ENCODE assay signal across 9 cellular contexts in the genomic region with DNA sequence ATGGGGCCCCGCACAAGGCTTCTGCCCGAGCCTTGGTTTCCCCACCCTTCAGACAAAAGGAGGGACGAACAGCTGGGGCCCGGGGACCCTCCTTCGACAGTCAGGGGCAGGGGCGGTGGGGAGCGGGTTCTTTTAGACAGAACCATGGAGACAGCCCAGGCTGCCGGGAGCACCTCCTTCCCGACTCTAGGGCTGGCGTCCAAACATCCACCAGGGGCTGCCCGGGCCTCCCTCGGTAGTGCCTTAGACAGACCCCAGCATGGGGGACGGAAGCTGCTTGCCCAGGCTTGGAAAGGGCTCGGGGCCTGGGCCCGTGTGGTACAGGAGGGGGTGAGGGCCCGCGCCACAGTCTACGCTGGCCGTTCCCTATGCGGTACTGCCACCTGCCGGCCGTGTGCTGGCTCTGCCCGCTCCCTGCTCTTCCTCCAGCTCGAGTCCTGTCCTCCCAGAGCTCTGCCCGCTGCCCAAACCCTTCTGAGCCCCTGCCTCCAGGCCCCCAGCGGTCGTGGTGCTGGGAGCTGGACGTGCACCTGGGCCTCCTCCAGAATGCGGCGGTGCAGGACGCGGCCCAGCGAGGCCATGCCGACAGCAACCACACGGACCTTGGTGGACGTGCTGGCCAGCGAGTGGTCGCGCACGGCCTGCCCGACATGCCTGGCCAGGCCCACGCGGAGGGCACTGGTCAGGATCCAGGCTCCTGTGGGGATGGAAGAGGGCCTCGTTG. TPM values are rescaled to one million over a fixed set of nuclear protein-coding genes. Genes with fewer than 3 reads are reported as not detected.
DNase-seq lines count a peak whose midpoint lies in the region; ATAC-seq and TF ChIP-seq lines count a peak whose summit lies in the region.
"Had no signal": no experiment of that assay in that cellular context is flagged by ENCODE, and none has a peak within 500 bp of the region (broad histone marks: within the 10 kb centered on the region; RNA-seq: fewer than 3 reads in every experiment).

No MANE protein-coding gene starts in this region.

- TF ChIP-seq CTCF in lower lobe of right lung (IDR thresholded peaks at IDR 0.05) = peak; percentile 98

- ATAC-seq in HG02973 (IDR thresholded peaks at IDR 0.05; ENCODE audit: unreplicated experiment) (peak; percentile 65), lower lobe of right lung (peak; percentile 93 to 96), GM18873 (IDR thresholded peaks at IDR 0.05; ENCODE audit: low FRiP score, unreplicated experiment) (no peak)

- intact Hi-C loops in lower lobe of right lung (cut with DNase I) = loop anchor here (10.0 kb wide), 1 partner anchor 116 kb away; a partner anchor contains a TSS

- peak; percentile 85 for DNase-seq in DMS53 treated with DMSO at 0.1 percent for 48 hours (lab: John Stamatoyannopoulos, UW; ENCODE audit: unreplicated experiment)
- peak; percentile 75 for DNase-seq in NCI-H526 treated with DMSO at 0.1 percent for 48 hours (lab: John Stamatoyannopoulos, UW)
- DNase-seq in activated CD4-positive, alpha-beta T cell treated with anti-CD3 and anti-CD28 coated beads, Interleukin-2, amount 50 U/mL, for 1 hour = peak; percentile 72
- peak; percentile 82 for DNase-seq in dermis blood vessel endothelial cell
- DNase-seq in lower lobe of right lung = peak; percentile 85
- DNase-seq in stimulated activated CD4-positive, alpha-beta T cell treated with anti-CD3 and anti-CD28 coated beads, TNF-alpha, amount 100 ng/mL, for 1 hour (ENCODE audit: low read depth in 3 of 3, low spot score in 1 of 3) = peak; percentile 20 to 69 (median 36)

- no peaks in the 10 kb centered on the region for H3K9me3 ChIP-seq in lower lobe of right lung

- H3K4me3 ChIP-seq in lower lobe of right lung = no peak overlapping the region

- H3K36me3 ChIP-seq in lower lobe of right lung = no peaks in the 10 kb centered on the region

- no peak overlapping the region for H3K27ac ChIP-seq in lower lobe of right lung

- H3K4me1 ChIP-seq in lower lobe of right lung = peaks cover 16% of the 10 kb centered on the region

- H3K27me3 ChIP-seq in lower lobe of right lung (ENCODE audit: low read depth) = peaks cover 4% of the 10 kb centered on the region

RNA-seq across cellular contexts. Expression of a gene that starts 20.1 kb away (rescaled TPM):
- total RNA-seq in dermis blood vessel endothelial cell (56.6 and 87.6 TPM in 2 replicates), lower lobe of right lung (38.8 TPM)

RNA-seq across cellular contexts. Expression of a gene that starts 23.6 kb away (rescaled TPM):
- total RNA-seq in dermis blood vessel endothelial cell (not detected in 2 replicates), lower lobe of right lung (not detected)
- total RNA-seq: activated CD8-positive, alpha-beta memory T cell treated with anti-CD3 and anti-CD28 coated beads for 36 hours had no signal

RNA-seq across cellular contexts. Expression of a gene that starts 24.1 kb away (rescaled TPM):
- 0.34 TPM in 1 of 2 replicates, not detected in the other for total RNA-seq in dermis blood vessel endothelial cell
- 51.0 TPM for total RNA-seq in lower lobe of right lung

RNA-seq across cellular contexts. Expression of a gene that starts 43.6 kb away (rescaled TPM):
- total RNA-seq in dermis blood vessel endothelial cell = 248 and 294 TPM in 2 replicates
- 850 TPM for total RNA-seq in lower lobe of right lung

Comparison
In these comparisons a context has a peak if more than half of its experiments do, and no peak if none do; other contexts are left out.
1. RNA of a gene that starts 24.1 kb away (total RNA-seq): 51.0 TPM in lower lobe of right lung (single experiment); 0.34 TPM in dermis blood vessel endothelial cell; every median in the first group is over 10 times any median in the second.
2. Peak in every context shown above with its lines, with median percentiles within 50 percentile points of each other: DNase-seq.